Comparison of ENCODE assay signal across 15 cellular contexts in genomic region chr9:2489838-2490314, GRCh38.
DNase-seq lines count a peak whose midpoint lies in the region; ATAC-seq, FAIRE-seq and TF ChIP-seq lines count a peak whose summit lies in the region.
"Had no signal": no experiment of that assay in that cellular context is flagged by ENCODE, and none has a peak within 500 bp of the region (broad histone marks: within the 10 kb centered on the region; RNA-seq: fewer than 3 reads in every experiment).

No MANE protein-coding gene starts in this region.

- no peak for TF ChIP-seq POLR2A in H54 (IDR thresholded peaks at IDR 0.05; ENCODE audit: low read depth, low read length)

- H3K4me1 ChIP-seq in A673 (ENCODE audit: insufficient read depth, low read length, poor library complexity, severe bottlenecking): no peaks in the 10 kb centered on the region
- H3K4me1 ChIP-seq in right cardiac atrium (ENCODE audit: control insufficient read depth, insufficient read depth, low read length): peaks cover 2% of the 10 kb centered on the region
- H3K4me1 ChIP-seq: HAP-1, lower lobe of right lung had no signal

- FAIRE-seq in H54 (lab: Jason Lieb, UNC): no peak

- TF ChIP-seq CTCF in A673 (conservative IDR thresholded peaks at IDR 0.05; ENCODE audit: low read depth, low read length) (no peak), astrocyte of the cerebellum (IDR thresholded peaks at IDR 0.05; ENCODE audit: low read depth, low read length, missing control alignments) (no peak)

- H3K27me3 ChIP-seq in A673 (replicated peaks; ENCODE audit: insufficient read depth, low read depth, low read length, poor library complexity) (no peaks in the 10 kb centered on the region), right cardiac atrium (ENCODE audit: control insufficient read depth, insufficient read depth) (no peaks in the 10 kb centered on the region)

- BruUV-seq in A673 (replicated peaks; lab: Mats Ljungman, UMichigan): no TSS peak

- H3K36me3 ChIP-seq in A673 (ENCODE audit: insufficient read depth, low read length, poor library complexity, severe bottlenecking): no peaks in the 10 kb centered on the region
- H3K36me3 ChIP-seq: HAP-1, lower lobe of right lung had no signal

- POLR2A ChIA-PET in A673 (lab: Charles Lee; ENCODE audit: low non-redundant PET): interaction anchor here (0.6 kb wide), 1 partner anchor 973 kb away, joined by 6 read pairs; no protein-coding TSS in a partner anchor

- peak; percentile 25 for DNase-seq in A673 (ENCODE audit: low spot score)
- peak; percentile 69 for DNase-seq in H4 (ENCODE audit: low spot score)
- peak; percentile 59 for DNase-seq in astrocyte of the cerebellum (ENCODE audit: low read depth)
- DNase-seq in right cardiac atrium: no peak
- DNase-seq in H54 (ENCODE audit: insufficient read length, low spot score): no peak
- no peak for DNase-seq in activated CD4-positive, CD25-positive, alpha-beta regulatory T cell (lab: John Stamatoyannopoulos, UW)
- DNase-seq in iPS-NIHi7 (ENCODE audit: extremely low spot score): no peak
- DNase-seq: AML-193, DND-41, glutamatergic neuron, lower lobe of right lung, NCI-H526, SHP77 treated with DMSO at 0.1 percent for 48 hours had no signal

- no peak overlapping the region for H3K27ac ChIP-seq in A673 (ENCODE audit: low read depth, low read length, poor library complexity, severe bottlenecking)
- no peak overlapping the region for H3K27ac ChIP-seq in right cardiac atrium (ENCODE audit: low read length)
- H3K27ac ChIP-seq: lower lobe of right lung had no signal

- H3K4me3 ChIP-seq in A673 (ENCODE audit: low read depth, low read length, poor library complexity, severe bottlenecking) (no peak overlapping the region), astrocyte of the cerebellum (ENCODE audit: low read depth, low read length) (no peak overlapping the region), right cardiac atrium (ENCODE audit: low read length) (no peak overlapping the region)
- H3K4me3 ChIP-seq: HAP-1, lower lobe of right lung had no signal

- 36% methylated on average over 2 of the region's 2 CpGs for WGBS in right cardiac atrium

- intact Hi-C loops in A673 (cut with micrococcal nuclease; ENCODE audit: unreplicated experiment): loop anchor here (10.0 kb wide), 1 partner anchor 245 kb away; no protein-coding TSS in a partner anchor
- intact Hi-C loops in right cardiac atrium (cut with DNase I): loop anchor here in 1 of 4 donors (10.0 kb wide), 1 partner anchor 135 kb away; the partner anchor contains the start of gene VLDLR

- ATAC-seq in right cardiac atrium (peak; percentile 75 to 76), HG02852 (IDR thresholded peaks at IDR 0.05; ENCODE audit: unreplicated experiment) (no peak)
- ATAC-seq: lower lobe of right lung had no signal

- in situ Hi-C loops in astrocyte of the cerebellum (cut with HindIII; ENCODE audit: low sequenced_read_pairs): no loop called here

- CTCF ChIA-PET in A673 (lab: Charles Lee): no interaction called here

- H3K9me3 ChIP-seq in A673 (ENCODE audit: low read depth, low read length, poor library complexity, severe bottlenecking) (no peaks in the 10 kb centered on the region), right cardiac atrium (ENCODE audit: control insufficient read depth, low read length) (no peaks in the 10 kb centered on the region)
- H3K9me3 ChIP-seq: HAP-1, lower lobe of right lung had no signal

Comparison
In these comparisons a context has a peak if more than half of its experiments do, and no peak if none do; other contexts are left out.
1. DNase-seq: peak in A673 (single experiment), H4 (single experiment) and astrocyte of the cerebellum (single experiment); none in right cardiac atrium (0 of 3), H54 (single experiment), activated CD4-positive, CD25-positive, alpha-beta regulatory T cell (0 of 4) and iPS-NIHi7 (single experiment).